ENCODE assay signal across 23 cellular contexts in the genomic region with DNA sequence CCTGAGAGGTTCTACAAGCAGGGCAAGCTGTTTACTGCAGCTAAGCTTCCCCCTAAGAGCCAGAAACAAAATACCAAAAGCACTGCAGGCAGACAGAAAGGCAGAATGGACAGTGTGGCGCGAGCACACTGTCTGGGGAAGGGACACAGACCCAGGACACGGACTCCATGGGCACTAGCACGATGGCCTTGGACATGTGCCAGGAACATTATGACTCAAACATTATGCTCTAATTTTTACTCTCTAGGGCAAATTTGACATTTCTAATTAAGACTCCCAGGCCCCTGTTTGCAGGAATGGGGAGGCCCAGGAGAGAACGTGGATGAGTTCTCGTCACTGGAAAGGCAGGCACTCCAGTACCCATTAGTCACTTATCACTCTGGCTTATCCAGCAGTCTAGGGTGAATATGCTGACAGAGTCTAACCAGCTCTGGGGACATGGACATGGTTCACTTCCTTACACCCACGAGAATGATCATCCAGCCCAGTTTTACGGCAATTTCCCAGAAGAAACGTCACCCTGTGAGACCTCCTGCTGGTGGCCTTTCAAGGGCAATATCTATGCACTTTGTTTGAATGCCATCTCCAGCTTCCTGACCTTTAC. TPM values are rescaled to one million over a fixed set of nuclear protein-coding genes. Genes with fewer than 3 reads are reported as not detected.
A peak's percentile ranks its signal among the peaks of the same experiment; 100 is the strongest.
DNase-seq lines count a peak whose midpoint lies in the region; ATAC-seq and TF ChIP-seq lines count a peak whose summit lies in the region.
"Had no signal": no experiment of that assay in that cellular context is flagged by ENCODE, and none has a peak within 500 bp of the region (broad histone marks: within the 10 kb centered on the region; RNA-seq: fewer than 3 reads in every experiment).

No MANE protein-coding gene starts in this region.

- WGBS in lung, 2 donors = 77 to 80% methylated on average over 9 of the region's 9 CpGs
- 73 to 81% methylated on average over 9 of the region's 9 CpGs for WGBS in sigmoid colon, 2 donors

- ATAC-seq in Right ventricle myocardium superior (ENCODE audit: poor library complexity) = peak; percentile 52
- ATAC-seq in lung (ENCODE audit: insufficient read depth, low FRiP score) = peak; percentile 34
- peak; percentile 86 for ATAC-seq in upper lobe of right lung
- ATAC-seq in activated naive CD8-positive, alpha-beta T cell treated with anti-CD3 and anti-CD28 coated beads, Interleukin-2, amount 50 U/mL, for 24 hours = no peak
- ATAC-seq: natural killer cell had no signal

- no peaks in the 10 kb centered on the region for H3K36me3 ChIP-seq in lung (ENCODE audit: control insufficient read depth in 2 of 2, insufficient read depth in 2 of 2, low read length in 2 of 2)
- H3K36me3 ChIP-seq in upper lobe of right lung = no peaks in the 10 kb centered on the region
- no peaks in the 10 kb centered on the region for H3K36me3 ChIP-seq in sigmoid colon
- H3K36me3 ChIP-seq: esophagus muscularis mucosa had no signal

- TF ChIP-seq EP300 in sigmoid colon (IDR thresholded peaks at IDR 0.05) = no peak

- no peak for TF ChIP-seq CTCF in lung (IDR thresholded peaks at IDR 0.05; ENCODE audit: control extremely low read depth, extremely low read depth)
- no peak for TF ChIP-seq CTCF in upper lobe of right lung (IDR thresholded peaks at IDR 0.05)
- no peak for TF ChIP-seq CTCF in sigmoid colon (IDR thresholded peaks at IDR 0.05)

- H3K36me3 Mint-ChIP-seq in dendritic cell treated with granulocyte-macrophage colony-stimulating factor and Interleukin-4, amounts not matched to agents 40 ng/mL and 50 ng/mL, for 4 days (ENCODE audit: low read depth) = no peaks in the 10 kb centered on the region
- H3K36me3 Mint-ChIP-seq in activated naive CD8-positive, alpha-beta T cell treated with anti-CD3 and anti-CD28 coated beads, Interleukin-2, amount 50 U/mL, for 24 hours (ENCODE audit: low read depth) = no peaks in the 10 kb centered on the region
- H3K36me3 Mint-ChIP-seq: CD4-positive, alpha-beta memory T cell; memory B cell; natural killer cell had no signal

- H3K9me3 Mint-ChIP-seq in dendritic cell treated with granulocyte-macrophage colony-stimulating factor and Interleukin-4, amounts not matched to agents 40 ng/mL and 50 ng/mL, for 4 days = no peaks in the 10 kb centered on the region
- no peaks in the 10 kb centered on the region for H3K9me3 Mint-ChIP-seq in activated naive CD8-positive, alpha-beta T cell treated with anti-CD3 and anti-CD28 coated beads, Interleukin-2, amount 50 U/mL, for 24 hours
- H3K9me3 Mint-ChIP-seq: CD4-positive, alpha-beta memory T cell; H9; memory B cell; natural killer cell had no signal

- no peak for TF ChIP-seq POLR2A in sigmoid colon (IDR thresholded peaks at IDR 0.05)

- no peak overlapping the region for H3K27ac ChIP-seq in lung (ENCODE audit: low read depth in 1 of 2, low read length in 1 of 2)
- no peak overlapping the region for H3K27ac ChIP-seq in upper lobe of right lung
- H3K27ac ChIP-seq in sigmoid colon = no peak overlapping the region
- H3K27ac ChIP-seq: esophagus muscularis mucosa, testis, VCaP had no signal

- no peak overlapping the region for H3K4me3 ChIP-seq in lung
- H3K4me3 ChIP-seq in upper lobe of right lung = no peak overlapping the region
- no peak overlapping the region for H3K4me3 ChIP-seq in sigmoid colon
- H3K4me3 ChIP-seq: esophagus muscularis mucosa, testis had no signal

- peak overlapping the region; percentile 20 for H3K4me3 Mint-ChIP-seq in dendritic cell treated with granulocyte-macrophage colony-stimulating factor and Interleukin-4, amounts not matched to agents 40 ng/mL and 50 ng/mL, for 4 days
- no peak overlapping the region for H3K4me3 Mint-ChIP-seq in activated naive CD8-positive, alpha-beta T cell treated with anti-CD3 and anti-CD28 coated beads, Interleukin-2, amount 50 U/mL, for 24 hours
- H3K4me3 Mint-ChIP-seq: CD4-positive, alpha-beta memory T cell; H9; memory B cell; natural killer cell had no signal

- H3K27me3 Mint-ChIP-seq in dendritic cell treated with granulocyte-macrophage colony-stimulating factor and Interleukin-4, amounts not matched to agents 40 ng/mL and 50 ng/mL, for 4 days = no peaks in the 10 kb centered on the region
- no peaks in the 10 kb centered on the region for H3K27me3 Mint-ChIP-seq in activated naive CD8-positive, alpha-beta T cell treated with anti-CD3 and anti-CD28 coated beads, Interleukin-2, amount 50 U/mL, for 24 hours
- H3K27me3 Mint-ChIP-seq: CD4-positive, alpha-beta memory T cell had no signal

- H3K27me3 ChIP-seq in lung (ENCODE audit: control insufficient read depth, insufficient read depth) (no peaks in the 10 kb centered on the region), upper lobe of right lung (no peaks in the 10 kb centered on the region), sigmoid colon (no peaks in the 10 kb centered on the region)
- H3K27me3 ChIP-seq: esophagus muscularis mucosa, testis had no signal

- H3K27ac Mint-ChIP-seq in dendritic cell treated with granulocyte-macrophage colony-stimulating factor and Interleukin-4, amounts not matched to agents 40 ng/mL and 50 ng/mL, for 4 days = peak overlapping the region; percentile 83
- no peak overlapping the region for H3K27ac Mint-ChIP-seq in activated naive CD8-positive, alpha-beta T cell treated with anti-CD3 and anti-CD28 coated beads, Interleukin-2, amount 50 U/mL, for 24 hours
- H3K27ac Mint-ChIP-seq: CD4-positive, alpha-beta memory T cell; H9; memory B cell; natural killer cell had no signal

- peaks cover 0 to 2% of the 10 kb centered on the region in 2 donors for H3K4me1 ChIP-seq in lung (ENCODE audit: control insufficient read depth in 2 of 2, insufficient read depth in 2 of 2, low read length in 2 of 2)
- peaks cover 5% of the 10 kb centered on the region for H3K4me1 ChIP-seq in upper lobe of right lung
- no peaks in the 10 kb centered on the region for H3K4me1 ChIP-seq in sigmoid colon
- H3K4me1 ChIP-seq: esophagus muscularis mucosa, testis had no signal

- H3K9me3 ChIP-seq in lung (ENCODE audit: control insufficient read depth in 2 of 2, insufficient read depth in 1 of 2, low read length in 1 of 2) (no peaks in the 10 kb centered on the region), upper lobe of right lung (no peaks in the 10 kb centered on the region), sigmoid colon (no peaks in the 10 kb centered on the region)
- H3K9me3 ChIP-seq: esophagus muscularis mucosa, testis had no signal

- H3K4me1 Mint-ChIP-seq in dendritic cell treated with granulocyte-macrophage colony-stimulating factor and Interleukin-4, amounts not matched to agents 40 ng/mL and 50 ng/mL, for 4 days (ENCODE audit: low read depth) = peaks cover 42% of the 10 kb centered on the region
- no peaks in the 10 kb centered on the region for H3K4me1 Mint-ChIP-seq in activated naive CD8-positive, alpha-beta T cell treated with anti-CD3 and anti-CD28 coated beads, Interleukin-2, amount 50 U/mL, for 24 hours
- H3K4me1 Mint-ChIP-seq: natural killer cell had no signal

- intact Hi-C loops in Right ventricle myocardium superior (cut with DNase I) (no loop called here), cardiac septum (cut with DNase I) (no loop called here), upper lobe of right lung (cut with DNase I) (no loop called here), sigmoid colon (cut with DNase I) (no loop called here)
- intact Hi-C loops in dendritic cell treated with granulocyte-macrophage colony-stimulating factor and Interleukin-4, amounts not matched to agents 40 ng/mL and 50 ng/mL, for 4 days (cut with micrococcal nuclease) = no loop called here

- DNase-seq in Right ventricle myocardium superior = no peak
- DNase-seq in cardiac septum (ENCODE audit: low spot score) = no peak
- no peak for DNase-seq in lung (ENCODE audit: low spot score)
- DNase-seq in upper lobe of right lung = no peak
- DNase-seq in hippocampal formation (lab: John Stamatoyannopoulos, UW) = no peak
- DNase-seq in activated naive CD8-positive, alpha-beta T cell treated with anti-CD3 and anti-CD28 coated beads, Interleukin-2, amount 50 U/mL, for 24 hours = no peak
- DNase-seq in sigmoid colon = no peak
- DNase-seq: activated CD4-positive, alpha-beta T cell treated with anti-CD3 and anti-CD28 coated beads, Interleukin-2, amount 50 U/mL, for 4 hours; activated T-cell treated with anti-CD3 and anti-CD28 coated beads for 4 hours; CD4-positive, alpha-beta memory T cell; DMS53; H9; natural killer cell; NCI-H187 treated with DMSO at 0.1 percent for 48 hours; SHP77; T-helper 1 cell; testis had no signal

RNA-seq across cellular contexts. Expression of gene CAPN8, which starts 45.1 kb away (rescaled TPM):
- not detected for total RNA-seq in Right ventricle myocardium superior
- total RNA-seq in cardiac septum = not detected
- total RNA-seq in lung = 100 to 1,000 TPM in 1 of 2 donors, 10 to 100 TPM in 1; 48.5 to 123 TPM
- polyA plus RNA-seq in lung = 100 to 1,000 TPM in 1 of 2 donors, 10 to 100 TPM in 1; 30.5 to 114 TPM
- total RNA-seq in upper lobe of right lung = 83.5 TPM
- 1 to 10 TPM in 1 of 4 donors, not detected in 3; 1.1 TPM for total RNA-seq in sigmoid colon
- polyA plus RNA-seq in sigmoid colon = 10 to 100 TPM; 21.6 to 67.6 (median 63.8) TPM
- total RNA-seq: H9, NCI-H460, posterior vena cava had no signal

Comparison
In these comparisons a context has a peak if more than half of its experiments do, and no peak if none do; other contexts are left out.
1. RNA of gene CAPN8, which starts 45.1 kb away (total RNA-seq): 48.5 to 123 TPM in lung and 83.5 TPM in upper lobe of right lung (single experiment); not detected in cardiac septum (single experiment), not detected in Right ventricle myocardium superior (single experiment) and 1.1 TPM in sigmoid colon; every median in the first group is over 10 times any median in the second.